ENCODE assay signal across 1 cellular context in genomic region chr19:6457958-6458694, GRCh38.
TF ChIP-seq lines count a peak whose summit lies in the region.

No MANE protein-coding gene starts in this region.

TF ChIP-seq in HepG2, 621 proteins besides CTCF, POLR2A, EP300 and RAD21:
- TF ChIP-seq ZNF563 (CRISPR knock-in tag; IDR thresholded peaks at IDR 0.05), result no peak
- no peak for TF ChIP-seq ZNF34 (CRISPR knock-in tag; IDR thresholded peaks at IDR 0.05; ENCODE audit: borderline replicate concordance)
- 0 out of 2 replicates have a peak, but pooled peaks have one; percentile 3 for TF ChIP-seq ZNF629 (CRISPR knock-in tag; conservative IDR thresholded peaks at IDR 0.05)
- TF ChIP-seq ZNF619 (CRISPR knock-in tag; IDR thresholded peaks at IDR 0.05), result 0 out of 2 replicates have a peak, but pooled peaks have one; percentile 8
- TF ChIP-seq, protein P1, sequence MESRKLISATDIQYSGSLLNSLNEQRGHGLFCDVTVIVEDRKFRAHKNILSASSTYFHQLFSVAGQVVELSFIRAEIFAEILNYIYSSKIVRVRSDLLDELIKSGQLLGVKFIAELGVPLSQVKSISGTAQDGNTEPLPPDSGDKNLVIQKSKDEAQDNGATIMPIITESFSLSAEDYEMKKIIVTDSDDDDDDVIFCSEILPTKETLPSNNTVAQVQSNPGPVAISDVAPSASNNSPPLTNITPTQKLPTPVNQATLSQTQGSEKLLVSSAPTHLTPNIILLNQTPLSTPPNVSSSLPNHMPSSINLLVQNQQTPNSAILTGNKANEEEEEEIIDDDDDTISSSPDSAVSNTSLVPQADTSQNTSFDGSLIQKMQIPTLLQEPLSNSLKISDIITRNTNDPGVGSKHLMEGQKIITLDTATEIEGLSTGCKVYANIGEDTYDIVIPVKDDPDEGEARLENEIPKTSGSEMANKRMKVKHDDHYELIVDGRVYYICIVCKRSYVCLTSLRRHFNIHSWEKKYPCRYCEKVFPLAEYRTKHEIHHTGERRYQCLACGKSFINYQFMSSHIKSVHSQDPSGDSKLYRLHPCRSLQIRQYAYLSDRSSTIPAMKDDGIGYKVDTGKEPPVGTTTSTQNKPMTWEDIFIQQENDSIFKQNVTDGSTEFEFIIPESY (CRISPR knock-in tag; IDR thresholded peaks at IDR 0.05), result peak; percentile 19; the same call in 1 of the 2 replicates
TF ChIP-seq in HepG2: peak in this region for 3.
